3 cellular contexts compared by ENCODE assay signal in genomic region chr11:2927493-2927800, GRCh38.
TF ChIP-seq lines count a peak whose summit lies in the region.

No MANE protein-coding gene starts in this region.

TF ChIP-seq in SK-N-SH, 30 proteins besides CTCF, POLR2A, EP300 and RAD21:
- no peak for TF ChIP-seq USF1 (IDR thresholded peaks at IDR 0.05; ENCODE audit: borderline replicate concordance, low read depth)
- TF ChIP-seq SMC3 (IDR thresholded peaks at IDR 0.05; ENCODE audit: low read depth, low read length) = no peak
- TF ChIP-seq ZBTB33 (IDR thresholded peaks at IDR 0.05; ENCODE audit: borderline replicate concordance, low read depth) = no peak
- TF ChIP-seq YY1 (IDR thresholded peaks at IDR 0.05; ENCODE audit: low read depth) = no peak
- no peak for TF ChIP-seq IRF3 (IDR thresholded peaks at IDR 0.05; ENCODE audit: low read depth, low read length)

TF ChIP-seq in SK-N-SH treated with all-trans-retinoic acid at 6 μM for 48 hours, 23 proteins besides CTCF, POLR2A, EP300 and RAD21:
- TF ChIP-seq ISL1 (CRISPR knock-in tag; IDR thresholded peaks at IDR 0.05) (no peak), TOX (CRISPR knock-in tag; IDR thresholded peaks at IDR 0.05; ENCODE audit: borderline replicate concordance) (no peak), GLIS3 (CRISPR knock-in tag; IDR thresholded peaks at IDR 0.05) (no peak), ZFP3 (CRISPR knock-in tag; IDR thresholded peaks at IDR 0.05) (no peak), OSR1 (CRISPR knock-in tag; IDR thresholded peaks at IDR 0.05) (no peak), TCF4 (CRISPR knock-in tag; IDR thresholded peaks at IDR 0.05; ENCODE audit: borderline replicate concordance) (no peak), ZFP30 (CRISPR knock-in tag; IDR thresholded peaks at IDR 0.05) (no peak), ZNF565 (CRISPR knock-in tag; conservative IDR thresholded peaks at IDR 0.05; ENCODE audit: low read depth) (no peak), ARNTL (CRISPR knock-in tag; IDR thresholded peaks at IDR 0.05; ENCODE audit: borderline replicate concordance, low read depth) (no peak), ESRRG (CRISPR knock-in tag; IDR thresholded peaks at IDR 0.05) (no peak), PATZ1 (CRISPR knock-in tag; IDR thresholded peaks at IDR 0.05; ENCODE audit: borderline replicate concordance) (no peak), ZC3H10 (CRISPR knock-in tag; IDR thresholded peaks at IDR 0.05) (no peak), ZNF70 (CRISPR knock-in tag; IDR thresholded peaks at IDR 0.05) (no peak)
- TF ChIP-seq, protein P1, sequence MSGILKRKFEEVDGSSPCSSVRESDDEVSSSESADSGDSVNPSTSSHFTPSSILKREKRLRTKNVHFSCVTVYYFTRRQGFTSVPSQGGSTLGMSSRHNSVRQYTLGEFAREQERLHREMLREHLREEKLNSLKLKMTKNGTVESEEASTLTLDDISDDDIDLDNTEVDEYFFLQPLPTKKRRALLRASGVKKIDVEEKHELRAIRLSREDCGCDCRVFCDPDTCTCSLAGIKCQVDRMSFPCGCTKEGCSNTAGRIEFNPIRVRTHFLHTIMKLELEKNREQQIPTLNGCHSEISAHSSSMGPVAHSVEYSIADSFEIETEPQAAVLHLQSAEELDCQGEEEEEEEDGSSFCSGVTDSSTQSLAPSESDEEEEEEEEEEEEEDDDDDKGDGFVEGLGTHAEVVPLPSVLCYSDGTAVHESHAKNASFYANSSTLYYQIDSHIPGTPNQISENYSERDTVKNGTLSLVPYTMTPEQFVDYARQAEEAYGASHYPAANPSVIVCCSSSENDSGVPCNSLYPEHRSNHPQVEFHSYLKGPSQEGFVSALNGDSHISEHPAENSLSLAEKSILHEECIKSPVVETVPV (CRISPR knock-in tag; IDR thresholded peaks at IDR 0.05) = no peak
- TF ChIP-seq, protein P2, sequence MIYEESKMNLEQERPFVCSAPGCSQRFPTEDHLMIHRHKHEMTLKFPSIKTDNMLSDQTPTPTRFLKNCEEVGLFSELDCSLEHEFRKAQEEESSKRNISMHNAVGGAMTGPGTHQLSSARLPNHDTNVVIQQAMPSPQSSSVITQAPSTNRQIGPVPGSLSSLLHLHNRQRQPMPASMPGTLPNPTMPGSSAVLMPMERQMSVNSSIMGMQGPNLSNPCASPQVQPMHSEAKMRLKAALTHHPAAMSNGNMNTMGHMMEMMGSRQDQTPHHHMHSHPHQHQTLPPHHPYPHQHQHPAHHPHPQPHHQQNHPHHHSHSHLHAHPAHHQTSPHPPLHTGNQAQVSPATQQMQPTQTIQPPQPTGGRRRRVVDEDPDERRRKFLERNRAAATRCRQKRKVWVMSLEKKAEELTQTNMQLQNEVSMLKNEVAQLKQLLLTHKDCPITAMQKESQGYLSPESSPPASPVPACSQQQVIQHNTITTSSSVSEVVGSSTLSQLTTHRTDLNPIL (CRISPR knock-in tag; IDR thresholded peaks at IDR 0.05; ENCODE audit: low read depth) = no peak
- TF ChIP-seq, protein P3, sequence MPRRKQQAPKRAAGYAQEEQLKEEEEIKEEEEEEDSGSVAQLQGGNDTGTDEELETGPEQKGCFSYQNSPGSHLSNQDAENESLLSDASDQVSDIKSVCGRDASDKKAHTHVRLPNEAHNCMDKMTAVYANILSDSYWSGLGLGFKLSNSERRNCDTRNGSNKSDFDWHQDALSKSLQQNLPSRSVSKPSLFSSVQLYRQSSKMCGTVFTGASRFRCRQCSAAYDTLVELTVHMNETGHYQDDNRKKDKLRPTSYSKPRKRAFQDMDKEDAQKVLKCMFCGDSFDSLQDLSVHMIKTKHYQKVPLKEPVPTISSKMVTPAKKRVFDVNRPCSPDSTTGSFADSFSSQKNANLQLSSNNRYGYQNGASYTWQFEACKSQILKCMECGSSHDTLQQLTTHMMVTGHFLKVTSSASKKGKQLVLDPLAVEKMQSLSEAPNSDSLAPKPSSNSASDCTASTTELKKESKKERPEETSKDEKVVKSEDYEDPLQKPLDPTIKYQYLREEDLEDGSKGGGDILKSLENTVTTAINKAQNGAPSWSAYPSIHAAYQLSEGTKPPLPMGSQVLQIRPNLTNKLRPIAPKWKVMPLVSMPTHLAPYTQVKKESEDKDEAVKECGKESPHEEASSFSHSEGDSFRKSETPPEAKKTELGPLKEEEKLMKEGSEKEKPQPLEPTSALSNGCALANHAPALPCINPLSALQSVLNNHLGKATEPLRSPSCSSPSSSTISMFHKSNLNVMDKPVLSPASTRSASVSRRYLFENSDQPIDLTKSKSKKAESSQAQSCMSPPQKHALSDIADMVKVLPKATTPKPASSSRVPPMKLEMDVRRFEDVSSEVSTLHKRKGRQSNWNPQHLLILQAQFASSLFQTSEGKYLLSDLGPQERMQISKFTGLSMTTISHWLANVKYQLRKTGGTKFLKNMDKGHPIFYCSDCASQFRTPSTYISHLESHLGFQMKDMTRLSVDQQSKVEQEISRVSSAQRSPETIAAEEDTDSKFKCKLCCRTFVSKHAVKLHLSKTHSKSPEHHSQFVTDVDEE (CRISPR knock-in tag; IDR thresholded peaks at IDR 0.05) = no peak
TF ChIP-seq in SK-N-SH treated with all-trans-retinoic acid at 6 μM for 48 hours: peak in this region for 0.

TF ChIP-seq in endothelial cell of umbilical vein, 7 proteins besides CTCF, POLR2A, EP300 and RAD21:
- TF ChIP-seq EZH2 (IDR thresholded peaks at IDR 0.05; ENCODE audit: borderline replicate concordance, low read depth, low read length, severe bottlenecking) (no peak), FOS (IDR thresholded peaks at IDR 0.05; ENCODE audit: borderline replicate concordance, insufficient read depth, low read length) (no peak), GATA2 (IDR thresholded peaks at IDR 0.05; ENCODE audit: insufficient read depth, insufficient read length, low read depth, low read length) (no peak), POLR2AphosphoS5 (IDR thresholded peaks at IDR 0.05; ENCODE audit: insufficient read depth, low read depth, low read length) (no peak), JUN (IDR thresholded peaks at IDR 0.05; ENCODE audit: borderline replicate concordance, insufficient read depth, insufficient read length, low read depth) (no peak), MAX (IDR thresholded peaks at IDR 0.05; ENCODE audit: insufficient read depth, insufficient read length) (no peak), MYC (IDR thresholded peaks at IDR 0.05; ENCODE audit: low read depth, low read length) (no peak)
